8 cellular contexts compared by ENCODE assay signal in genomic region chr18:36066731-36067117, GRCh38. TPM values are rescaled to one million over a fixed set of nuclear protein-coding genes. Genes with fewer than 3 reads are reported as not detected.
DNase-seq lines count a peak whose midpoint lies in the region; ATAC-seq and TF ChIP-seq lines count a peak whose summit lies in the region.

No MANE protein-coding gene starts in this region.

- peak; percentile 22 for DNase-seq in GM10248 (ENCODE audit: extremely low spot score)
- DNase-seq in HFFc6: no peak
- peak; percentile 12 for DNase-seq in RKO (ENCODE audit: low spot score)
- no peak for DNase-seq in epithelial cell of prostate (ENCODE audit: low read depth, low spot score)
- DNase-seq in neuronal stem cell (ENCODE audit: low spot score): no peak
- DNase-seq in NCI-H187 (lab: John Stamatoyannopoulos, UW): no peak
- no peak for DNase-seq in GDM1 (lab: John Stamatoyannopoulos, UW)

- ATAC-seq in GM19463 (IDR thresholded peaks at IDR 0.05; ENCODE audit: unreplicated experiment): no peak

- peak overlapping the region; percentile 96 to 100 for H3K4me3 ChIP-seq in neuronal stem cell (ENCODE audit: low read length in 2 of 2)

- H2BK12ac ChIP-seq in neuronal stem cell (ENCODE audit: low read length): no peak overlapping the region

- peak overlapping the region; percentile 91 for H2AFZ ChIP-seq in neuronal stem cell (ENCODE audit: low read length)

- peak overlapping the region; percentile 96 for H3K14ac ChIP-seq in neuronal stem cell (ENCODE audit: low read length)

- H3K4me2 ChIP-seq in neuronal stem cell (ENCODE audit: insufficient read depth, low read length, poor library complexity, severe bottlenecking): peak overlapping the region; percentile 32

- peak overlapping the region; percentile 83 for H2BK5ac ChIP-seq in neuronal stem cell (ENCODE audit: low read length)

- peak overlapping the region; percentile 83 for H3K27ac ChIP-seq in epithelial cell of prostate
- peak overlapping the region; percentile 77 for H3K27ac ChIP-seq in neuronal stem cell (replicated peaks; ENCODE audit: low read length)

- no peak overlapping the region for H3K9ac ChIP-seq in neuronal stem cell (ENCODE audit: low read depth, low read length, poor library complexity)

- no CpG with 5 or more reads among the region's 6 CpGs for WGBS in neuronal stem cell (ENCODE audit: extremely low coverage in 2 of 2, insufficient read length in 2 of 2, insufficient replicate concordance in 1 of 2), 2 donors

- H3K23ac ChIP-seq in neuronal stem cell (ENCODE audit: low read depth, low read length, poor library complexity): no peak overlapping the region

- CTCF ChIA-PET in GM10248 (lab: Yijun Ruan, JAX): interaction anchor here (1.2 to 1.9 kb wide), 2 partner anchors 49 to 311 kb away, joined by 4 to 5 read pairs; no protein-coding TSS in a partner anchor

- H3K27me3 ChIP-seq in neuronal stem cell (ENCODE audit: control insufficient read depth in 3 of 3, insufficient read depth in 3 of 3, low read depth in 1 of 3, low read length in 3 of 3): no peaks in the 10 kb centered on the region

- no peaks in the 10 kb centered on the region for H3K9me3 Mint-ChIP-seq in HFFc6

- no peak overlapping the region for H2BK15ac ChIP-seq in neuronal stem cell (ENCODE audit: low read length)

- H3K27me3 Mint-ChIP-seq in HFFc6 (ENCODE audit: insufficient read depth): peaks cover 4% of the 10 kb centered on the region

- H3K9me3 ChIP-seq in neuronal stem cell (replicated peaks in 1 of 2; ENCODE audit: control insufficient read depth in 2 of 2, insufficient read depth in 1 of 2, low read depth in 1 of 2, low read length in 2 of 2): no peaks in the 10 kb centered on the region

- peaks cover 3 to 11% of the 10 kb centered on the region in 2 donors for H3K36me3 ChIP-seq in neuronal stem cell (replicated peaks in 1 of 2; ENCODE audit: control insufficient read depth in 2 of 2, insufficient read depth in 2 of 2, low read length in 2 of 2)

- H3K4ac ChIP-seq in neuronal stem cell (ENCODE audit: low read length): no peak overlapping the region

- H4K91ac ChIP-seq in neuronal stem cell (ENCODE audit: low read depth, low read length, poor library complexity): no peak overlapping the region

- no peak overlapping the region for H2AK5ac ChIP-seq in neuronal stem cell (ENCODE audit: low read depth, low read length)

- POLR2A ChIA-PET in GM10248 (lab: Yijun Ruan, JAX): no interaction called here

- H3K4me1 Mint-ChIP-seq in HFFc6 (ENCODE audit: low read depth): peaks cover 28% of the 10 kb centered on the region

- H4K8ac ChIP-seq in neuronal stem cell (ENCODE audit: low read depth, low read length): no peak overlapping the region

- peak overlapping the region; percentile 99 for H3K18ac ChIP-seq in neuronal stem cell (ENCODE audit: low read length)

- peaks cover 1% of the 10 kb centered on the region for H3K79me1 ChIP-seq in neuronal stem cell (ENCODE audit: low read depth, low read length)

- H3K4me1 ChIP-seq in neuronal stem cell (ENCODE audit: control insufficient read depth in 2 of 2, insufficient read depth in 1 of 2, low read depth in 1 of 2, low read length in 2 of 2): peaks cover 0 to 1% of the 10 kb centered on the region in 2 donors

- TF ChIP-seq CTCF in GM10248 (IDR thresholded peaks at IDR 0.05; ENCODE audit: control extremely low read depth, extremely low read depth, low read depth, missing control alignments) (no peak), HFFc6 (IDR thresholded peaks at IDR 0.05) (no peak)

- peak overlapping the region; percentile 92 for H2BK120ac ChIP-seq in neuronal stem cell (ENCODE audit: low read depth, low read length)

- H3K4me3 Mint-ChIP-seq in HFFc6: peak overlapping the region; percentile 99

- peaks cover 12% of the 10 kb centered on the region for H3K36me3 Mint-ChIP-seq in HFFc6 (ENCODE audit: low read depth)

- H3K27ac Mint-ChIP-seq in HFFc6: peak overlapping the region; percentile 98

RNA-seq across cellular contexts. Expression of gene RPRD1A, which starts 0.6 kb away (rescaled TPM):
- total RNA-seq in HFFc6 (2021; fragmentation: NEBNext Ultra II Directional; extraction: Animal tissue kit (Norgen Biotek cat#: 25700)): 10 to 100 TPM; 44.6 to 55.1 (median 46.1) TPM
- polyA plus RNA-seq in neuronal stem cell (2013, experiment 1 of 2): 84.1 TPM
- 83.5 TPM for polyA plus RNA-seq in neuronal stem cell (2013, experiment 2 of 2)

Comparison
In these comparisons a context has a peak if more than half of its experiments do, and no peak if none do; other contexts are left out.
1. DNase-seq: peak in GM10248 (single experiment) and RKO (single experiment); none in HFFc6 (single experiment), epithelial cell of prostate (single experiment), neuronal stem cell (single experiment), NCI-H187 (0 of 2) and GDM1 (single experiment).